ENCODE assay signal across 20 cellular contexts in genomic region chr1:83850849-83851248, GRCh38.
"Had no signal": no experiment of that assay in that cellular context is flagged by ENCODE, and none has a peak within 500 bp of the region (broad histone marks: within the 10 kb centered on the region; RNA-seq: fewer than 3 reads in every experiment).

No MANE protein-coding gene starts in this region.

- H3K27me3 ChIP-seq: colonic mucosa, stomach, testis, upper lobe of right lung had no signal

- H3K4me3 ChIP-seq: colonic mucosa, left ventricle myocardium inferior, prostate gland, stomach, testis, upper lobe of right lung had no signal

- DNase-seq: activated B cell treated with CpG ODN at 0.5 μM for 24 hours; activated CD4-positive, alpha-beta T cell treated with anti-CD3 and anti-CD28 coated beads for 48 hours; activated CD8-positive, alpha-beta memory T cell treated with anti-CD3 and anti-CD28 coated beads, Interleukin-2, amount 50 U/mL, for 48 hours; activated gamma-delta T cell; activated T-cell treated with anti-CD3 and anti-CD28 coated beads, Interleukin-2, amount 50 U/mL, for 72 hours; central memory CD4-positive, alpha-beta T cell; colonic mucosa; islet precursor cell; left ventricle myocardium inferior; mesenchymal stem cell; stimulated activated CD4-positive, alpha-beta T cell treated with anti-CD3 and anti-CD28 coated beads, Interleukin-1b, Interleukin-23, amount 100 ng/mL, for 48 hours; stomach; T-helper 2 cell; upper lobe of right lung had no signal

- ATAC-seq: activated naive CD4-positive, alpha-beta T cell treated with anti-CD3 and anti-CD28 coated beads, Interleukin-2, amount 50 U/mL, for 72 hours; activated T-cell treated with anti-CD3 and anti-CD28 coated beads, Interleukin-2, amount 50 U/mL, for 72 hours; esophagus mucosa; natural killer cell treated with Interleukin-12 subunit alpha and Interleukin-12 subunit beta and Interleukin-15 and Interleukin-18, amount 100 ng/mL, for 72 hours; sciatic nerve; upper lobe of right lung had no signal

- H3K27ac ChIP-seq: colonic mucosa, left ventricle myocardium inferior, prostate gland, testis, upper lobe of right lung had no signal

- H3K36me3 ChIP-seq: colonic mucosa, left ventricle myocardium inferior, prostate gland, stomach, upper lobe of right lung had no signal

- H3K4me1 ChIP-seq: colonic mucosa, left ventricle myocardium inferior, prostate gland, stomach, testis had no signal

- H3K9me3 ChIP-seq: colonic mucosa, left ventricle myocardium inferior, prostate gland, stomach, testis, upper lobe of right lung had no signal
